Comparison of ENCODE assay signal across 1 cellular context in the genomic region with DNA sequence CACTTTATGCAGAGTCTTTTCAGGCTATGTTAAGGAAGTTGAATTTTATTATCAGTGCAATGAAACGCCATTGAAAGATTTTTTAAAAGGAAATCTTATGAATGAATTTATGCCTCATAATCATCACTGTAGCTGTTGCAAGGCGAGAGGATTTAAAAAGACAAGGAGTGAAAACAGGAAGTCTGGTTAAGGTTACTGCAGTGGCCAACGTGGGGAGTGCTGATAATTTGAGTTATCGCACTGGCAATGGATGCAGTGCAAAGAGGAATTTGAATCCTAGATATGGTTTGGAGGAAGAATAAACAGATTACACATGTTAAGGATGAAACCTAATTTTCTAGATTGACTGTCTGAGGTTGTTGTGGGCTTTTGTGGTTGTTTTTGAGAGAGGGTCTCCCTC.
TF ChIP-seq lines count a peak whose summit lies in the region.

No MANE protein-coding gene starts in this region.

TF ChIP-seq in GM23338, 12 proteins besides CTCF, POLR2A, EP300 and RAD21 (continued from another document):
- TF ChIP-seq CREB1 (CRISPR knock-in tag; IDR thresholded peaks at IDR 0.05; ENCODE audit: low read depth), result no peak
- TF ChIP-seq JUNB (IDR thresholded peaks at IDR 0.05; ENCODE audit: unreplicated experiment), result no peak
- TF ChIP-seq, protein P1, sequence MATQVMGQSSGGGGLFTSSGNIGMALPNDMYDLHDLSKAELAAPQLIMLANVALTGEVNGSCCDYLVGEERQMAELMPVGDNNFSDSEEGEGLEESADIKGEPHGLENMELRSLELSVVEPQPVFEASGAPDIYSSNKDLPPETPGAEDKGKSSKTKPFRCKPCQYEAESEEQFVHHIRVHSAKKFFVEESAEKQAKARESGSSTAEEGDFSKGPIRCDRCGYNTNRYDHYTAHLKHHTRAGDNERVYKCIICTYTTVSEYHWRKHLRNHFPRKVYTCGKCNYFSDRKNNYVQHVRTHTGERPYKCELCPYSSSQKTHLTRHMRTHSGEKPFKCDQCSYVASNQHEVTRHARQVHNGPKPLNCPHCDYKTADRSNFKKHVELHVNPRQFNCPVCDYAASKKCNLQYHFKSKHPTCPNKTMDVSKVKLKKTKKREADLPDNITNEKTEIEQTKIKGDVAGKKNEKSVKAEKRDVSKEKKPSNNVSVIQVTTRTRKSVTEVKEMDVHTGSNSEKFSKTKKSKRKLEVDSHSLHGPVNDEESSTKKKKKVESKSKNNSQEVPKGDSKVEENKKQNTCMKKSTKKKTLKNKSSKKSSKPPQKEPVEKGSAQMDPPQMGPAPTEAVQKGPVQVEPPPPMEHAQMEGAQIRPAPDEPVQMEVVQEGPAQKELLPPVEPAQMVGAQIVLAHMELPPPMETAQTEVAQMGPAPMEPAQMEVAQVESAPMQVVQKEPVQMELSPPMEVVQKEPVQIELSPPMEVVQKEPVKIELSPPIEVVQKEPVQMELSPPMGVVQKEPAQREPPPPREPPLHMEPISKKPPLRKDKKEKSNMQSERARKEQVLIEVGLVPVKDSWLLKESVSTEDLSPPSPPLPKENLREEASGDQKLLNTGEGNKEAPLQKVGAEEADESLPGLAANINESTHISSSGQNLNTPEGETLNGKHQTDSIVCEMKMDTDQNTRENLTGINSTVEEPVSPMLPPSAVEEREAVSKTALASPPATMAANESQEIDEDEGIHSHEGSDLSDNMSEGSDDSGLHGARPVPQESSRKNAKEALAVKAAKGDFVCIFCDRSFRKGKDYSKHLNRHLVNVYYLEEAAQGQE (IDR thresholded peaks at IDR 0.05; ENCODE audit: unreplicated experiment), result no peak
- TF ChIP-seq, protein P2, sequence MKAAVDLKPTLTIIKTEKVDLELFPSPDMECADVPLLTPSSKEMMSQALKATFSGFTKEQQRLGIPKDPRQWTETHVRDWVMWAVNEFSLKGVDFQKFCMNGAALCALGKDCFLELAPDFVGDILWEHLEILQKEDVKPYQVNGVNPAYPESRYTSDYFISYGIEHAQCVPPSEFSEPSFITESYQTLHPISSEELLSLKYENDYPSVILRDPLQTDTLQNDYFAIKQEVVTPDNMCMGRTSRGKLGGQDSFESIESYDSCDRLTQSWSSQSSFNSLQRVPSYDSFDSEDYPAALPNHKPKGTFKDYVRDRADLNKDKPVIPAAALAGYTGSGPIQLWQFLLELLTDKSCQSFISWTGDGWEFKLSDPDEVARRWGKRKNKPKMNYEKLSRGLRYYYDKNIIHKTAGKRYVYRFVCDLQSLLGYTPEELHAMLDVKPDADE (IDR thresholded peaks at IDR 0.05), result no peak
- TF ChIP-seq EZH2 (IDR thresholded peaks at IDR 0.05; ENCODE audit: low read depth, unreplicated experiment), result no peak
- no peak for TF ChIP-seq ZNF114 (CRISPR knock-in tag; IDR thresholded peaks at IDR 0.05)
- no peak for TF ChIP-seq NANOG (IDR thresholded peaks at IDR 0.05; ENCODE audit: borderline replicate concordance)
- TF ChIP-seq ZNF331 (CRISPR knock-in tag; IDR thresholded peaks at IDR 0.05; ENCODE audit: low read depth), result no peak
